Comparison of ENCODE assay signal across 10 cellular contexts in the genomic region with DNA sequence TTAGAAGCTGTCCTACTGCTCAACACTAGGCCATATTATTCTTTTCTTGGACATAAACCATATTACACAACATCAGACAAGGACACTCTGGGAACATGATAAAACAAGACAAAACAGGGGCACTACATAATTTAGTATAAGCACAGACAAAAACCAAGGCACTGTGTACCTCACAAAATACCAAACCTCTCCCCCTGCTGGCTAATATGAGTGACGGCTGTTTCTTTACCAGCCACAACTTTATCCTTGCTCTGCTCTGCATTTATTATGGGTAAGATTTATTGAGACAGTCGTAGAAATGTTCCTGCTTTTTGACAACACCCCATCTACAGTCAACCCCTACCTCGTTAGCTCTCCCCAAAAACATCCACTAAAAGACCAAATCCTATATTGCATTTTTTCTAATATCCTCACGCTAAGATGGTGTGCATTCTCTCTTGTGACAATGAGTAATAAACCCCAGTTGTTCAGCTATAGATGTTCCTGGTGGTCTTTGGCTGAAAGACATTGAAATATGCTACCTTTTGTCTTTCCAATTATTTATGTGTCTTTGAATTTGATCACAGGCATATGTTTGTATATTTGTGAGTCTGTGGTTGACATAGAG. TPM values are rescaled to one million over a fixed set of nuclear protein-coding genes. Genes with fewer than 3 reads are reported as not detected.
DNase-seq lines count a peak whose midpoint lies in the region; ATAC-seq and TF ChIP-seq lines count a peak whose summit lies in the region.
"Had no signal": no experiment of that assay in that cellular context is flagged by ENCODE, and none has a peak within 500 bp of the region (broad histone marks: within the 10 kb centered on the region; RNA-seq: fewer than 3 reads in every experiment).

No MANE protein-coding gene starts in this region.

- DNase-seq in heart right ventricle (no peak), left ventricle myocardium superior (no peak), SHP77 (lab: John Stamatoyannopoulos, UW) (peak; percentile 5 to 10), fibroblast of pulmonary artery (ENCODE audit: low read depth) (peak; percentile 48), upper lobe of right lung (no peak), COLO668 (lab: John Stamatoyannopoulos, UW; ENCODE audit: unreplicated experiment) (no peak)
- no peak for DNase-seq in activated T-cell treated with anti-CD3 and anti-CD28 coated beads, Interleukin-2, amount 50 U/mL, for 1 hour

- ATAC-seq in heart right ventricle (no peak), left ventricle myocardium superior (no peak), upper lobe of right lung (peak; percentile 75), GM19351 (IDR thresholded peaks at IDR 0.05; ENCODE audit: unreplicated experiment) (no peak)

- intact Hi-C loops in heart right ventricle (cut with DNase I) (no loop called here), left ventricle myocardium superior (cut with micrococcal nuclease) (no loop called here), upper lobe of right lung (cut with DNase I) (no loop called here)

- H3K27me3 ChIP-seq in heart right ventricle = no peaks in the 10 kb centered on the region
- no peaks in the 10 kb centered on the region for H3K27me3 ChIP-seq in upper lobe of right lung

- 74 to 78% methylated on average over 4 of the region's 4 CpGs for WGBS in heart right ventricle, 2 donors

- H3K4me3 ChIP-seq in heart right ventricle (no peak overlapping the region), fibroblast of pulmonary artery (replicated peaks; ENCODE audit: low read depth, low read length) (no peak overlapping the region), upper lobe of right lung (no peak overlapping the region)

- H3K4me1 ChIP-seq in heart right ventricle (peaks cover 0 to 10% (median 5%) of the 10 kb centered on the region in 9 donors), upper lobe of right lung (no peaks in the 10 kb centered on the region)

- H3K27ac ChIP-seq in heart right ventricle (no peak overlapping the region), upper lobe of right lung (no peak overlapping the region)

- H3K36me3 ChIP-seq in heart right ventricle (peaks cover 0 to 33% (median 0%) of the 10 kb centered on the region in 9 donors), upper lobe of right lung (no peaks in the 10 kb centered on the region)

- TF ChIP-seq CTCF in heart right ventricle (IDR thresholded peaks at IDR 0.05) = peak in 7 of 9 donors; percentile 39 to 56 (median 44)
- TF ChIP-seq CTCF in fibroblast of pulmonary artery (IDR thresholded peaks at IDR 0.05; ENCODE audit: low read length, missing control alignments) = peak; percentile 67
- peak; percentile 52 for TF ChIP-seq CTCF in upper lobe of right lung (IDR thresholded peaks at IDR 0.05)

- H3K9me3 ChIP-seq in heart right ventricle (no peaks in the 10 kb centered on the region), upper lobe of right lung (no peaks in the 10 kb centered on the region)

RNA-seq across cellular contexts. Expression of a gene that starts 23.8 kb away (rescaled TPM):
- total RNA-seq in heart right ventricle (10 to 100 TPM; 11.5 to 21.8 (median 14.7) TPM), left ventricle myocardium superior (16.1 TPM), upper lobe of right lung (20.3 TPM)
- polyA plus RNA-seq in heart right ventricle = 10 to 100 TPM; 17.2 to 45.2 TPM

RNA-seq across cellular contexts. Expression of a gene that starts 29.7 kb away (rescaled TPM):
- 10 to 100 TPM; 38.6 to 56.5 (median 46.8) TPM for total RNA-seq in heart right ventricle
- polyA plus RNA-seq in heart right ventricle = 10 to 100 TPM; 30.6 to 75.4 TPM
- total RNA-seq in left ventricle myocardium superior = 44.1 TPM
- total RNA-seq in upper lobe of right lung = 62.6 TPM

RNA-seq across cellular contexts. Expression of a gene that starts 38.3 kb away (rescaled TPM):
- not detected for total RNA-seq in heart right ventricle
- polyA plus RNA-seq in heart right ventricle = under 1 TPM in 1 of 2 donors, not detected in 1; 0.15 TPM
- not detected for total RNA-seq in left ventricle myocardium superior
- total RNA-seq in upper lobe of right lung = 2.4 TPM
- total RNA-seq: naive thymus-derived CD8-positive, alpha-beta T cell; T-helper 2 cell treated with Interferon-gamma antibody and Interleukin-4, amounts not matched to agents 100 ng/mL and 5 ng/mL, for 36 hours had no signal

Comparison
In these comparisons a context has a peak if more than half of its experiments do, and no peak if none do; other contexts are left out.
1. DNase-seq: peak in SHP77 (2 of 2) and fibroblast of pulmonary artery (single experiment); none in heart right ventricle (0 of 2), left ventricle myocardium superior (single experiment), upper lobe of right lung (single experiment), activated T-cell treated with anti-CD3 and anti-CD28 coated beads, Interleukin-2, amount 50 U/mL, for 1 hour (single experiment) and COLO668 (single experiment).
2. Peak in every context shown above with its lines, with median percentiles within 50 percentile points of each other: CTCF ChIP-seq.